ENCODE assay signal across 17 cellular contexts in the genomic region with DNA sequence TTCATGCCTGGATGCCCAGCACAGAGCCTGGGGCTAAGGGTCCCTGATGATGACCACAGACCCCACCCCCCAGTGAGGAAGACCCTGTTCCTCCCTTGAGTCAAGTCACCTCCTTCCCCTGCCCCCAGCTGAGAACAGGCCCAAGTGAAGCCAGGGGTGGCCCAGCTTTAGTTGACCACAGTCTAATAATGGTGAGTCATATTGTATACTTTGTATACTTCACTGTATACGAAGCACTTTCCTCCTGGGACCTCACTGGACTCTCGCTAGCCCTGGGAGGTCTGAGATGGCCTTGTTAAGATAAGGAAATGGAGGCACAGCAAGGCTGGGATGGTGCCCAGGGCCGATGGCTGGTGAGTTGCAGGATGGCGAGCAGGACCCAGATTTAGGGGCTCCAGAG. TPM values are rescaled to one million over a fixed set of nuclear protein-coding genes. Genes with fewer than 3 reads are reported as not detected.
DNase-seq lines count a peak whose midpoint lies in the region; ATAC-seq, FAIRE-seq and TF ChIP-seq lines count a peak whose summit lies in the region.
"Had no signal": no experiment of that assay in that cellular context is flagged by ENCODE, and none has a peak within 500 bp of the region (broad histone marks: within the 10 kb centered on the region; RNA-seq: fewer than 3 reads in every experiment).

No MANE protein-coding gene starts in this region.

- TF ChIP-seq CTCF in fibroblast of mammary gland (conservative IDR thresholded peaks at IDR 0.05; ENCODE audit: control insufficient read depth, insufficient read depth, low read depth, low read length) (no peak), testis (IDR thresholded peaks at IDR 0.05) (no peak), A673 (conservative IDR thresholded peaks at IDR 0.05; ENCODE audit: low read depth, low read length) (no peak)

- H3K27me3 ChIP-seq in GM23248 (replicated peaks; ENCODE audit: insufficient read depth) (peaks cover 16% of the 10 kb centered on the region), testis (no peaks in the 10 kb centered on the region), right cardiac atrium (ENCODE audit: control insufficient read depth, insufficient read depth) (no peaks in the 10 kb centered on the region), A673 (replicated peaks; ENCODE audit: insufficient read depth, low read depth, low read length, poor library complexity) (peaks cover 14% of the 10 kb centered on the region)

- FAIRE-seq in RCC 7860 (lab: Jason Lieb, UNC) = no peak

- in situ Hi-C loops in GM23248 (cut with MboI) = no loop called here

- H3F3A ChIP-seq in GM23248 (ENCODE audit: insufficient read depth) = no peaks in the 10 kb centered on the region

- BruUV-seq in A673 (replicated peaks; lab: Mats Ljungman, UMichigan) = no TSS peak

- no peak overlapping the region for H2AFZ ChIP-seq in GM23248

- no peak overlapping the region for H3K4me2 ChIP-seq in GM23248 (ENCODE audit: unreplicated experiment)

- H3K36me3 ChIP-seq in GM23248 (ENCODE audit: low read depth) (no peaks in the 10 kb centered on the region), testis (ENCODE audit: low read depth, missing control alignments) (no peaks in the 10 kb centered on the region), A673 (ENCODE audit: insufficient read depth, low read length, poor library complexity, severe bottlenecking) (no peaks in the 10 kb centered on the region)

- peak; percentile 41 for DNase-seq in A172 (ENCODE audit: low spot score)
- DNase-seq in GM23248 = peak; percentile 21
- peak; percentile 27 for DNase-seq in RCC 7860 (ENCODE audit: low spot score)
- DNase-seq in fibroblast of mammary gland (ENCODE audit: low read depth) = peak; percentile 32
- no peak for DNase-seq in testis
- no peak for DNase-seq in right cardiac atrium
- DNase-seq in A673 (ENCODE audit: low spot score) = no peak
- DNase-seq: 8988T, HCEC 1CT, KG1, NCI-H1436, NCI-H2081, NCI-H510A, NCI-H82, Right ventricle myocardium superior had no signal

- CTCF ChIA-PET in A673 (lab: Charles Lee) = no interaction called here

- H3K9ac ChIP-seq in GM23248 = no peak overlapping the region

- H3K4me1 ChIP-seq in GM23248 (ENCODE audit: insufficient read depth) (no peaks in the 10 kb centered on the region), testis (peaks cover 5% of the 10 kb centered on the region), right cardiac atrium (ENCODE audit: control insufficient read depth, insufficient read depth, low read length) (no peaks in the 10 kb centered on the region), A673 (ENCODE audit: insufficient read depth, low read length, poor library complexity, severe bottlenecking) (peaks cover 27% of the 10 kb centered on the region)

- H3K27ac ChIP-seq in GM23248 = no peak overlapping the region
- no peak overlapping the region for H3K27ac ChIP-seq in testis
- no peak overlapping the region for H3K27ac ChIP-seq in right cardiac atrium (ENCODE audit: low read length)
- no peak overlapping the region for H3K27ac ChIP-seq in A673 (ENCODE audit: low read depth, low read length, poor library complexity, severe bottlenecking)
- H3K27ac ChIP-seq: C4-2B had no signal

- POLR2A ChIA-PET in A673 (lab: Charles Lee; ENCODE audit: low non-redundant PET) = no interaction called here

- 56 to 70% methylated on average over 4 of the region's 4 CpGs for WGBS in GM23248 (ENCODE audit: low coverage in 1 of 2, low lambda C conversion rate in 2 of 2, missing lambda C conversion rate in 2 of 2), 2 experiments
- WGBS in testis, 2 donors = 59 to 82% methylated on average over 4 of the region's 4 CpGs
- 86% methylated on average over 4 of the region's 4 CpGs for WGBS in right cardiac atrium

- H3K79me2 ChIP-seq in GM23248 (ENCODE audit: insufficient read depth) = no peaks in the 10 kb centered on the region

- H3K9me3 ChIP-seq in GM23248 (ENCODE audit: low read depth) (no peaks in the 10 kb centered on the region), testis (no peaks in the 10 kb centered on the region), right cardiac atrium (ENCODE audit: control insufficient read depth, low read length) (no peaks in the 10 kb centered on the region), A673 (ENCODE audit: low read depth, low read length, poor library complexity, severe bottlenecking) (no peaks in the 10 kb centered on the region)

- intact Hi-C loops in testis (cut with DNase I; ENCODE audit: low total_unique reads) (no loop called here), right cardiac atrium (cut with DNase I) (no loop called here), A673 (cut with micrococcal nuclease; ENCODE audit: unreplicated experiment) (no loop called here)

- H4K20me1 ChIP-seq in GM23248 (ENCODE audit: insufficient read depth) = no peaks in the 10 kb centered on the region

- no peaks in the 10 kb centered on the region for H3K9me2 ChIP-seq in GM23248 (ENCODE audit: insufficient read depth)

- TF ChIP-seq POLR2A in testis (IDR thresholded peaks at IDR 0.05) = no peak

- H3K4me3 ChIP-seq in GM23248 = no peak overlapping the region
- no peak overlapping the region for H3K4me3 ChIP-seq in fibroblast of mammary gland (ENCODE audit: control insufficient read depth, low read depth, low read length)
- H3K4me3 ChIP-seq in testis = no peak overlapping the region
- no peak overlapping the region for H3K4me3 ChIP-seq in right cardiac atrium (ENCODE audit: low read length)
- no peak overlapping the region for H3K4me3 ChIP-seq in A673 (ENCODE audit: low read depth, low read length, poor library complexity, severe bottlenecking)

- ATAC-seq in HG02973 (IDR thresholded peaks at IDR 0.05; ENCODE audit: unreplicated experiment) (no peak), right cardiac atrium (no peak)

RNA-seq across cellular contexts. Expression of a gene that starts 3.7 kb away (rescaled TPM):
- not detected in 2 replicates for total RNA-seq in A172 (2014; rRNA removed; shearing (Covaris generic))
- total RNA-seq in GM23248 (2014; rRNA removed; shearing (Covaris generic)) = 0.22 TPM in 1 of 2 replicates, not detected in the other
- polyA plus RNA-seq in GM23248 (2016; fragmentation: Nextera tagmentation; extraction: Ambion mirVana) (0.09 TPM in 1 of 2 replicates, not detected in the other), testis (ENCODE audit: insufficient read depth, low read depth, low replicate concordance) (0.67 TPM), right cardiac atrium (1.5 TPM)
- total RNA-seq in testis (under 1 TPM; 0.74 to 0.79 TPM), right cardiac atrium (1 to 10 TPM in 3 of 4 donors, under 1 TPM in 1; 0.92 to 2.0 (median 1.6) TPM), A673 (2021) (0.45 and 1.9 TPM in 2 replicates)

RNA-seq across cellular contexts. Expression of a gene that starts 45.8 kb away (rescaled TPM):
- total RNA-seq in A172 (2014; rRNA removed; shearing (Covaris generic)) = 31.5 and 41.5 TPM in 2 replicates
- 35.5 and 48.3 TPM in 2 replicates for total RNA-seq in GM23248 (2014; rRNA removed; shearing (Covaris generic))
- 123 and 130 TPM in 2 replicates for polyA plus RNA-seq in GM23248 (2016; fragmentation: Nextera tagmentation; extraction: Ambion mirVana)
- 100 to 1,000 TPM; 121 to 145 TPM for total RNA-seq in testis
- 115 TPM for polyA plus RNA-seq in testis (ENCODE audit: insufficient read depth, low read depth, low replicate concordance)
- 10 to 100 TPM; 44.9 to 55.8 (median 51.2) TPM for total RNA-seq in right cardiac atrium
- 62.4 TPM for polyA plus RNA-seq in right cardiac atrium
- 136 and 140 TPM in 2 replicates for total RNA-seq in A673 (2021)

RNA-seq across cellular contexts. Expression of a gene that starts 57.6 kb away (rescaled TPM):
- total RNA-seq in A172 (2014; rRNA removed; shearing (Covaris generic)) = 536 and 679 TPM in 2 replicates
- total RNA-seq in GM23248 (2014; rRNA removed; shearing (Covaris generic)) = 358 and 388 TPM in 2 replicates
- polyA plus RNA-seq in GM23248 (2016; fragmentation: Nextera tagmentation; extraction: Ambion mirVana) (397 and 417 TPM in 2 replicates), testis (ENCODE audit: insufficient read depth, low read depth, low replicate concordance) (212 TPM), right cardiac atrium (2,526 TPM)
- total RNA-seq in testis (100 to 1,000 TPM; 438 to 536 TPM), right cardiac atrium (100 to 1,000 TPM; 726 to 908 (median 798) TPM), A673 (2021) (615 and 652 TPM in 2 replicates)

Comparison
In these comparisons a context has a peak if more than half of its experiments do, and no peak if none do; other contexts are left out.
1. DNase-seq: peak in A172 (single experiment), GM23248 (single experiment), RCC 7860 (single experiment) and fibroblast of mammary gland (single experiment); none in testis (single experiment), right cardiac atrium (0 of 3) and A673 (single experiment).